ENCODE assay signal across 21 cellular contexts in the genomic region with DNA sequence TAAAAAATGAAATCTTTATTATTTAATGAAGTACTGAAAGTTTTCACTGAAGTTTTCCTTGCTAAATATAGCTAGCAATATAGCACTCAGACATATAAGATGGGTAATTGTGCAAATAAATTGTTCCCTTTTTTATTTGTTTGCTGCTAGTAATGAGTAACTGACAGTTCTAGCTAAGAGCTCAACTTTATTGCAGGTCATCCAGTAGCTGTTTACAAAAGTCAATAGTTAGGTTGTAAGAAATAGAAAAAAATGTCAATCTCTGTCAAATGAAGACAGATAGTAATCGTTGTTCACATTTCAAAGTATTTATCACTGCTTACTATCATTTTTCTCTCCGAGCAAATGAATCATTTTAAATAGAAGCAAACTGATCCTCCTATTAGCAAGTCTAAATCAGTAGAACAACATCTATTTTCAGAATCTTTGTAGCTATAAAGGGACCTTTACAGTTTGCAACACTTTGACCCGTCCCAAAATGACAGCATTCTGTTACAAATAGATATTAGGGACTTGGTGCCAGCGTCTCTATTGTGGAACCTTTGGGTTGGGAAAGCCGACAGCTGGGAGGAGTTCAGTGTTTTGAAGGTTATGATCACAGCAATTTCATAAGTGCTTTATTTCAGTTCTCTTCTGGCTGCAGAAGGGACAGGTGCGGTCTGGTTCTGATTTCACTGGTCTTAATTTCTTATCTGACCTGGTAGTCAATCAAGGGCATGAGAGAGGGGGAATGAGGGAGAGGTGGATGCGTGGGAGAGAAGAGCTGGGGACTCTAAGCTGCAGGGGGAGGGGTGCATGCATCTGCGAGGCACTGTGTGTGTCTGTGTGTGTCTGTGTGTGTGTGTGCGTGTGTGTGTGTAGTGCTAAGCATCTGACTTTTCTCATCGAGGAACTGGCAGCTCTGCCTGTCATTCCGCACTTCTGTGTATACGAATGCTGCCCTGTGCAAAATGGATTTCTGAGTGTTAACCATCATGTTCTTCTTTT.
DNase-seq lines count a peak whose midpoint lies in the region; ATAC-seq and TF ChIP-seq lines count a peak whose summit lies in the region.
"Had no signal": no experiment of that assay in that cellular context is flagged by ENCODE, and none has a peak within 500 bp of the region (broad histone marks: within the 10 kb centered on the region; RNA-seq: fewer than 3 reads in every experiment).

No MANE protein-coding gene starts in this region.

- peak; percentile 70 for DNase-seq in NCI-H82 (lab: John Stamatoyannopoulos, UW)
- DNase-seq in hepatocyte (ENCODE audit: low spot score) = peak; percentile 19
- no peak for DNase-seq in activated CD4-positive, alpha-beta T cell treated with anti-CD3 and anti-CD28 coated beads for 1 hour
- no peak for DNase-seq in mesenteric fat pad (ENCODE audit: low spot score)
- DNase-seq: activated CD8-positive, alpha-beta memory T cell treated with anti-CD3 and anti-CD28 coated beads for 24 hours; AML-193; anterior cingulate cortex; esophagus squamous epithelium; GOT3; MM.1S; naive thymus-derived CD8-positive, alpha-beta T cell; NCI-H2081; NK-92 treated with Interleukin-12 subunit alpha and Interleukin-12 subunit beta, amount 100 ng/mL, for 24 hours; stimulated activated naive CD8-positive, alpha-beta T cell treated with anti-CD3 and anti-CD28 coated beads, Interleukin-15, Interleukin-2, amounts not matched to agents 100 U/mL and 50 U/mL, for 24 hours had no signal

- ATAC-seq in HG03378 (IDR thresholded peaks at IDR 0.05; ENCODE audit: unreplicated experiment) (no peak), HG02981 (IDR thresholded peaks at IDR 0.05; ENCODE audit: unreplicated experiment) (no peak)
- ATAC-seq: naive thymus-derived CD8-positive, alpha-beta T cell; stimulated activated naive CD8-positive, alpha-beta T cell treated with anti-CD3 and anti-CD28 coated beads, Interleukin-15, Interleukin-2, amounts not matched to agents 100 U/mL and 50 U/mL, for 24 hours had no signal

- H3K27me3 ChIP-seq in hepatocyte (no peaks in the 10 kb centered on the region), rectal smooth muscle tissue (ENCODE audit: control insufficient read depth, insufficient read depth, low read length) (no peaks in the 10 kb centered on the region)
- H3K27me3 ChIP-seq: esophagus squamous epithelium, vagina had no signal

- 26% methylated on average over 12 of the region's 12 CpGs for WGBS in hepatocyte (ENCODE audit: low lambda C conversion rate, missing lambda C conversion rate)

- H3K36me3 ChIP-seq in HEK293 (ENCODE audit: control insufficient read depth in 2 of 2, insufficient read depth in 1 of 2, low read length in 2 of 2) (no peaks in the 10 kb centered on the region), hepatocyte (replicated peaks; ENCODE audit: insufficient read depth, low read depth) (no peaks in the 10 kb centered on the region), rectal smooth muscle tissue (ENCODE audit: control insufficient read depth, insufficient read depth, low read length) (no peaks in the 10 kb centered on the region)
- H3K36me3 ChIP-seq: esophagus squamous epithelium, heart right ventricle, vagina had no signal

- H3K79me2 ChIP-seq in hepatocyte = no peaks in the 10 kb centered on the region

- POLR2A ChIA-PET in HEK293 (lab: Yijun Ruan, JAX) = no interaction called here

- no peaks in the 10 kb centered on the region for H3K9me3 ChIP-seq in HEK293 (ENCODE audit: control insufficient read depth, insufficient read depth, low read depth, low read length)
- no peaks in the 10 kb centered on the region for H3K9me3 ChIP-seq in hepatocyte (ENCODE audit: low read depth)
- H3K9me3 ChIP-seq: esophagus squamous epithelium, heart right ventricle, vagina had no signal

- TF ChIP-seq CTCF in HEK293 (tag by site-specific recombination; IDR thresholded peaks at IDR 0.05) = no peak; the same call in 1 of the 2 replicates
- no peak for TF ChIP-seq CTCF in hepatocyte (IDR thresholded peaks at IDR 0.05; ENCODE audit: poor library complexity)

- peaks cover 19% of the 10 kb centered on the region; the same call in 1 of the 2 replicates for H3K4me1 ChIP-seq in HEK293 (ENCODE audit: control insufficient read depth, insufficient read depth, low read length)
- H3K4me1 ChIP-seq in hepatocyte (ENCODE audit: insufficient read depth) = peaks cover 7% of the 10 kb centered on the region
- no peaks in the 10 kb centered on the region for H3K4me1 ChIP-seq in rectal smooth muscle tissue (ENCODE audit: control insufficient read depth, insufficient read depth, low read length)
- H3K4me1 ChIP-seq: esophagus squamous epithelium, vagina had no signal

- H2AFZ ChIP-seq in hepatocyte = no peak overlapping the region

- no peaks in the 10 kb centered on the region for H3K9me2 ChIP-seq in hepatocyte (replicated peaks; ENCODE audit: insufficient read depth)

- no peak overlapping the region for H3K9ac ChIP-seq in rectal smooth muscle tissue (ENCODE audit: low read length)

- no peaks in the 10 kb centered on the region for H4K20me1 ChIP-seq in hepatocyte (ENCODE audit: insufficient read depth, poor library complexity, severe bottlenecking)

- CTCF ChIA-PET in HEK293 (lab: Yijun Ruan, JAX) = no interaction called here

- peak overlapping the region; percentile 62 for H3K4me2 ChIP-seq in hepatocyte

- H3K4me3 ChIP-seq in HEK293 (ENCODE audit: low read depth, low read length) (no peak overlapping the region; the same call in 1 of the 2 replicates), hepatocyte (no peak overlapping the region), rectal smooth muscle tissue (ENCODE audit: low read length) (peak overlapping the region; percentile 45)
- H3K4me3 ChIP-seq: esophagus squamous epithelium, SK-N-MC, vagina had no signal

- H3K27ac ChIP-seq in HEK293 (ENCODE audit: extremely low read depth, low read depth, low read length) = peak overlapping the region; percentile 34; the same call in 1 of the 2 replicates
- no peak overlapping the region for H3K27ac ChIP-seq in hepatocyte
- no peak overlapping the region for H3K27ac ChIP-seq in rectal smooth muscle tissue (ENCODE audit: low read depth, low read length)
- H3K27ac ChIP-seq: esophagus squamous epithelium, heart right ventricle, SK-N-MC, vagina had no signal

TF ChIP-seq in HEK293, 187 proteins besides CTCF, POLR2A, EP300 and RAD21 (continues in another document):
- TF ChIP-seq ZNF639 (tag by site-specific recombination; IDR thresholded peaks at IDR 0.05) (no peak), ZFP37 (tag by site-specific recombination; IDR thresholded peaks at IDR 0.05) (0 out of 2 replicates have a peak, but pooled peaks have one; percentile 30), ZXDB (tag by site-specific recombination; IDR thresholded peaks at IDR 0.05) (peak; percentile 60), ZNF530 (tag by site-specific recombination; IDR thresholded peaks at IDR 0.05; ENCODE audit: low read depth) (no peak)
- TF ChIP-seq, protein P1, sequence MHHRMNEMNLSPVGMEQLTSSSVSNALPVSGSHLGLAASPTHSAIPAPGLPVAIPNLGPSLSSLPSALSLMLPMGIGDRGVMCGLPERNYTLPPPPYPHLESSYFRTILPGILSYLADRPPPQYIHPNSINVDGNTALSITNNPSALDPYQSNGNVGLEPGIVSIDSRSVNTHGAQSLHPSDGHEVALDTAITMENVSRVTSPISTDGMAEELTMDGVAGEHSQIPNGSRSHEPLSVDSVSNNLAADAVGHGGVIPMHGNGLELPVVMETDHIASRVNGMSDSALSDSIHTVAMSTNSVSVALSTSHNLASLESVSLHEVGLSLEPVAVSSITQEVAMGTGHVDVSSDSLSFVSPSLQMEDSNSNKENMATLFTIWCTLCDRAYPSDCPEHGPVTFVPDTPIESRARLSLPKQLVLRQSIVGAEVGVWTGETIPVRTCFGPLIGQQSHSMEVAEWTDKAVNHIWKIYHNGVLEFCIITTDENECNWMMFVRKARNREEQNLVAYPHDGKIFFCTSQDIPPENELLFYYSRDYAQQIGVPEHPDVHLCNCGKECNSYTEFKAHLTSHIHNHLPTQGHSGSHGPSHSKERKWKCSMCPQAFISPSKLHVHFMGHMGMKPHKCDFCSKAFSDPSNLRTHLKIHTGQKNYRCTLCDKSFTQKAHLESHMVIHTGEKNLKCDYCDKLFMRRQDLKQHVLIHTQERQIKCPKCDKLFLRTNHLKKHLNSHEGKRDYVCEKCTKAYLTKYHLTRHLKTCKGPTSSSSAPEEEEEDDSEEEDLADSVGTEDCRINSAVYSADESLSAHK (tag by site-specific recombination; IDR thresholded peaks at IDR 0.05) = 0 out of 2 replicates have a peak, but pooled peaks have one; percentile 40
- TF ChIP-seq, protein P2, sequence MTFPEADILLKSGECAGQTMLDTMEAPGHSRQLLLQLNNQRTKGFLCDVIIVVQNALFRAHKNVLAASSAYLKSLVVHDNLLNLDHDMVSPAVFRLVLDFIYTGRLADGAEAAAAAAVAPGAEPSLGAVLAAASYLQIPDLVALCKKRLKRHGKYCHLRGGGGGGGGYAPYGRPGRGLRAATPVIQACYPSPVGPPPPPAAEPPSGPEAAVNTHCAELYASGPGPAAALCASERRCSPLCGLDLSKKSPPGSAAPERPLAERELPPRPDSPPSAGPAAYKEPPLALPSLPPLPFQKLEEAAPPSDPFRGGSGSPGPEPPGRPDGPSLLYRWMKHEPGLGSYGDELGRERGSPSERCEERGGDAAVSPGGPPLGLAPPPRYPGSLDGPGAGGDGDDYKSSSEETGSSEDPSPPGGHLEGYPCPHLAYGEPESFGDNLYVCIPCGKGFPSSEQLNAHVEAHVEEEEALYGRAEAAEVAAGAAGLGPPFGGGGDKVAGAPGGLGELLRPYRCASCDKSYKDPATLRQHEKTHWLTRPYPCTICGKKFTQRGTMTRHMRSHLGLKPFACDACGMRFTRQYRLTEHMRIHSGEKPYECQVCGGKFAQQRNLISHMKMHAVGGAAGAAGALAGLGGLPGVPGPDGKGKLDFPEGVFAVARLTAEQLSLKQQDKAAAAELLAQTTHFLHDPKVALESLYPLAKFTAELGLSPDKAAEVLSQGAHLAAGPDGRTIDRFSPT (tag by site-specific recombination; IDR thresholded peaks at IDR 0.05) = 0 out of 2 replicates have a peak, but pooled peaks have one; percentile 18

Comparison
In these comparisons a context has a peak if more than half of its experiments do, and no peak if none do; other contexts are left out.
1. DNase-seq: peak in NCI-H82 (single experiment) and hepatocyte (single experiment); none in activated CD4-positive, alpha-beta T cell treated with anti-CD3 and anti-CD28 coated beads for 1 hour (single experiment) and mesenteric fat pad (single experiment).